ENCODE assay signal across 8 cellular contexts in the genomic region with DNA sequence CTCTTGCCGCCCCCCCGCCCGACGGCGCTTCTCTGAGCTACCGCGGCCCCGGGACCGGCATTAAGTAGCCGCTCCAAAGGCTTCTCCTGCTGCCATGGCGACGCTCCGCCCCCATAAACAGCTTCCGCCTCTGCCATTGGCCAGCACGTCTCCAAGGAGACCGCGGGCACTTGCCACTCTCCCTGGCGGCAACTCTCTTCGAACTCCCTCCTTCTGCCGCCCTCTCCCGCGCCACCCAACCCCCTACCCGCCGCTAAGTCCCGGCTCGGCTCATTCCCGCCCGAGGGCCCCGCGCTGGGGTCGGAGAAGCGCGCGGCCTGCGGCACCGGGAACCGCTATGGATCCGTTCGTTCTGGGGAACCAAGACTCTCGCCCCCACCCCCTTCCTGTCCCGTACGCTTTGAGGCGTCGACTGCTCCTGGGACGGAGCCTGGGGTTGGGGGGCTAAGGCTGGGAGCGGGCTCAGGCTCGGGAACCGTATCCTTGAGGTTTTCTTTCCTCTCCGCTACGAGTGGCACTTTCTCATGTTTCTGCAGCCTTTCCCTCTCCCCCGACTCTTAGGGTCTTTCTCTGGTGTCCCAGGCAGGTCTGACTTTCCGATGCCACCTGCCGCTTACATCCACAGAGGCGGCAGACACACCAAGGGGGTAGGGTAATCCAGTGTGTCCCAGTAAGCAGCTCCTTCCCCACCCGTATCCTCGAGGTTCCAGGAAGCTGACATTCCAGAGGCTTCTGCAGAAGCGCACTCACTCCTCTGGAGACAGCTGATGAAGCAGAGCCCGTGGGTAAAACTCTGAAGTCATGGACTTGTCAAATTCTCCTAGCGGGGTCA. TPM values are rescaled to one million over a fixed set of nuclear protein-coding genes. Genes with fewer than 3 reads are reported as not detected.
DNase-seq lines count a peak whose midpoint lies in the region; ATAC-seq and TF ChIP-seq lines count a peak whose summit lies in the region.

A gene with protein sequence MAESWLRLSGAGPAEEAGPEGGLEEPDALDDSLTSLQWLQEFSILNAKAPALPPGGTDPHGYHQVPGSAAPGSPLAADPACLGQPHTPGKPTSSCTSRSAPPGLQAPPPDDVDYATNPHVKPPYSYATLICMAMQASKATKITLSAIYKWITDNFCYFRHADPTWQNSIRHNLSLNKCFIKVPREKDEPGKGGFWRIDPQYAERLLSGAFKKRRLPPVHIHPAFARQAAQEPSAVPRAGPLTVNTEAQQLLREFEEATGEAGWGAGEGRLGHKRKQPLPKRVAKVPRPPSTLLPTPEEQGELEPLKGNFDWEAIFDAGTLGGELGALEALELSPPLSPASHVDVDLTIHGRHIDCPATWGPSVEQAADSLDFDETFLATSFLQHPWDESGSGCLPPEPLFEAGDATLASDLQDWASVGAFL (minus strand): TSS at position 34 of the 832 bp plus-strand sequence. CDS start 850 bp downstream, outside the sequence.

- peak within 1 kb of the TSS; percentile 25 for H3K9ac ChIP-seq in H9 (ENCODE audit: extremely low read depth, insufficient read length, low read length)

- TF ChIP-seq CTCF in H9 (conservative IDR thresholded peaks at IDR 0.05) (no peak), osteoblast (IDR thresholded peaks at IDR 0.05; ENCODE audit: extremely low read depth, low read depth, low read length) (no peak), suprapubic skin (IDR thresholded peaks at IDR 0.05) (no peak)

- TF ChIP-seq POLR2A in suprapubic skin (IDR thresholded peaks at IDR 0.05), result no peak

- no peaks in the 10 kb centered on the region for H3K36me3 Mint-ChIP-seq in H9 (ENCODE audit: insufficient read depth in 1 of 3, low read depth in 3 of 3)
- H3K36me3 Mint-ChIP-seq in activated naive CD4-positive, alpha-beta T cell treated with anti-CD3 and anti-CD28 coated beads, Interleukin-2, amount 50 U/mL, for 24 hours, result no peaks in the 10 kb centered on the region

- H4K5ac ChIP-seq in H9 (ENCODE audit: insufficient read length, low read depth, low read length), result no peak within 1 kb of the TSS

- 0 out of 2 replicates have a peak within 1 kb of the TSS, but pooled peaks have one; percentile 40 for H3K14ac ChIP-seq in H9 (ENCODE audit: insufficient read depth, low read length)

- peaks cover 91% of the 10 kb centered on the region for H3K27me3 Mint-ChIP-seq in H9 (ENCODE audit: low read depth)
- H3K27me3 Mint-ChIP-seq in activated naive CD4-positive, alpha-beta T cell treated with anti-CD3 and anti-CD28 coated beads, Interleukin-2, amount 50 U/mL, for 24 hours, result no peaks in the 10 kb centered on the region

- H2AK5ac ChIP-seq in H9 (ENCODE audit: insufficient read length, low read length), result no peak within 1 kb of the TSS

- H4K91ac ChIP-seq in H9 (ENCODE audit: insufficient read length, low read depth, low read length), result no peak within 1 kb of the TSS

- no peak within 1 kb of the TSS for H4K8ac ChIP-seq in H9 (replicated peaks; ENCODE audit: insufficient read length, low read depth, low read length)

- peaks cover 0 to 1% of the 10 kb centered on the region in 2 experiments; a peak in 2 of 5 replicates for H3K9me3 Mint-ChIP-seq in H9
- H3K9me3 Mint-ChIP-seq in activated naive CD4-positive, alpha-beta T cell treated with anti-CD3 and anti-CD28 coated beads, Interleukin-2, amount 50 U/mL, for 24 hours, result no peaks in the 10 kb centered on the region

- H3K27ac Mint-ChIP-seq in H9, result peak within 1 kb of the TSS in 1 of 3 experiments; percentile 28; a peak in 1 of 7 replicates
- peak within 1 kb of the TSS; percentile 37 for H3K27ac Mint-ChIP-seq in activated naive CD4-positive, alpha-beta T cell treated with anti-CD3 and anti-CD28 coated beads, Interleukin-2, amount 50 U/mL, for 24 hours

- H2BK12ac ChIP-seq in H9 (ENCODE audit: insufficient read length, low read depth, low read length), result no peak within 1 kb of the TSS

- no peak within 1 kb of the TSS for H3K56ac ChIP-seq in H9 (ENCODE audit: insufficient read length, low read depth, low read length)

- H3K79me1 ChIP-seq in H9 (ENCODE audit: insufficient read depth, low read depth, low read length, poor library complexity, severe bottlenecking), result no peaks in the 10 kb centered on the region

- H3K4me2 ChIP-seq in H9 (ENCODE audit: insufficient read depth, insufficient read length, low read length) (peak within 1 kb of the TSS; percentile 84), osteoblast (ENCODE audit: insufficient read depth, low read length) (peak within 1 kb of the TSS; percentile 91)

- no peak within 1 kb of the TSS for H2AFZ ChIP-seq in H9 (ENCODE audit: low read length)
- peak within 1 kb of the TSS; percentile 96 for H2AFZ ChIP-seq in osteoblast (ENCODE audit: low read length)

- TF ChIP-seq EP300 in suprapubic skin (IDR thresholded peaks at IDR 0.05), result no peak

- no peak within 1 kb of the TSS for H2BK5ac ChIP-seq in H9 (ENCODE audit: insufficient read length, low read length)

- no peak within 1 kb of the TSS for H2BK120ac ChIP-seq in H9 (ENCODE audit: low read depth, low read length, poor library complexity, severe bottlenecking)

- no peaks in the 10 kb centered on the region for H3K79me2 ChIP-seq in H9 (ENCODE audit: insufficient read depth, low read length)
- no peaks in the 10 kb centered on the region for H3K79me2 ChIP-seq in osteoblast (ENCODE audit: insufficient read depth, low read length)

- H3K4me3 ChIP-seq in osteoblast (ENCODE audit: insufficient read depth, low read length) (peak within 1 kb of the TSS; percentile 77), suprapubic skin (peak within 1 kb of the TSS; percentile 53)

- no peaks in the 10 kb centered on the region for H4K20me1 ChIP-seq in H9 (ENCODE audit: control insufficient read depth, insufficient read depth, insufficient read length)
- no peaks in the 10 kb centered on the region for H4K20me1 ChIP-seq in osteoblast (ENCODE audit: insufficient read depth, low read length)

- H3K18ac ChIP-seq in H9 (ENCODE audit: insufficient read length, low read depth, low read length), result no peak within 1 kb of the TSS

- H3K36me3 ChIP-seq in osteoblast (ENCODE audit: insufficient read depth, low read length) (no peaks in the 10 kb centered on the region), suprapubic skin (no peaks in the 10 kb centered on the region)

- H3K9me3 ChIP-seq in H9 (ENCODE audit: control insufficient read depth, low read depth, low read length) (no peaks in the 10 kb centered on the region), osteoblast (ENCODE audit: low read depth, low read length) (no peaks in the 10 kb centered on the region), suprapubic skin (no peaks in the 10 kb centered on the region)

- intact Hi-C loops in head of caudate nucleus (cut with DNase I), result no loop called here

- H3K27ac ChIP-seq in H9 (ENCODE audit: insufficient read length, low read depth, low read length) (no peak within 1 kb of the TSS), osteoblast (ENCODE audit: low read depth, low read length) (no peak within 1 kb of the TSS), suprapubic skin (no peak within 1 kb of the TSS)

- no peak within 1 kb of the TSS for H3K23ac ChIP-seq in H9 (ENCODE audit: insufficient read length, low read depth, low read length)

- peaks cover 37% of the 10 kb centered on the region for H3K23me2 ChIP-seq in H9 (ENCODE audit: insufficient read length, low read depth, low read length, poor library complexity, severe bottlenecking)

- H3K27me3 ChIP-seq in H9 (ENCODE audit: insufficient read depth, low read length) (peaks cover 41% of the 10 kb centered on the region), osteoblast (ENCODE audit: insufficient read depth, low read length) (peaks cover 54% of the 10 kb centered on the region), suprapubic skin (peaks cover 42% of the 10 kb centered on the region)

- H3K4me3 Mint-ChIP-seq in H9, result peak within 1 kb of the TSS; percentile 60 to 86
- H3K4me3 Mint-ChIP-seq in activated naive CD4-positive, alpha-beta T cell treated with anti-CD3 and anti-CD28 coated beads, Interleukin-2, amount 50 U/mL, for 24 hours, result peak within 1 kb of the TSS; percentile 76

- H3T11ph ChIP-seq in H9 (ENCODE audit: low read length), result no peak within 1 kb of the TSS

- peak; percentile 96 for ATAC-seq in SK-N-SH treated with all-trans-retinoic acid at 6 μM for 48 hours

- no peak within 1 kb of the TSS for H2BK15ac ChIP-seq in H9 (ENCODE audit: low read depth, low read length)

- peaks cover 69 to 76% of the 10 kb centered on the region in 2 experiments for H3K4me1 Mint-ChIP-seq in H9
- H3K4me1 Mint-ChIP-seq in activated naive CD4-positive, alpha-beta T cell treated with anti-CD3 and anti-CD28 coated beads, Interleukin-2, amount 50 U/mL, for 24 hours, result peaks cover 55% of the 10 kb centered on the region

- no peak within 1 kb of the TSS for H2BK20ac ChIP-seq in H9 (ENCODE audit: low read depth, low read length, poor library complexity, severe bottlenecking)

- peaks cover 27% of the 10 kb centered on the region for H3K4me1 ChIP-seq in H9 (ENCODE audit: insufficient read depth, low read length)
- peaks cover 5% of the 10 kb centered on the region for H3K4me1 ChIP-seq in osteoblast (ENCODE audit: insufficient read depth, low read length)
- peaks cover 42% of the 10 kb centered on the region for H3K4me1 ChIP-seq in suprapubic skin

- H3K4ac ChIP-seq in H9 (ENCODE audit: low read depth, low read length), result no peak within 1 kb of the TSS

- DNase-seq in DMS 273 (lab: John Stamatoyannopoulos, UW; ENCODE audit: unreplicated experiment), result peak; percentile 98
- DNase-seq in H9, result peak; percentile 99
- DNase-seq in NCI-H1092 (lab: John Stamatoyannopoulos, UW), result peak; percentile 93
- peak; percentile 83 to 96 (median 93) for DNase-seq in head of caudate nucleus
- peak; percentile 100 for DNase-seq in osteoblast (ENCODE audit: insufficient read length, low spot score, missing footprints)
- peak in 1 of 2 donors; percentile 88 for DNase-seq in suprapubic skin (ENCODE audit: low spot score in 2 of 2)

- no CpG with 5 or more reads among the region's 59 CpGs for WGBS in H9 (ENCODE audit: extremely low coverage, insufficient read length, low lambda C conversion rate)
- 7% methylated on average over 47 of the region's 59 CpGs for WGBS in suprapubic skin

TF ChIP-seq in SK-N-SH treated with all-trans-retinoic acid at 6 μM for 48 hours, 23 proteins besides CTCF, POLR2A, EP300 and RAD21 (continues in another document):
- TF ChIP-seq, protein P1, sequence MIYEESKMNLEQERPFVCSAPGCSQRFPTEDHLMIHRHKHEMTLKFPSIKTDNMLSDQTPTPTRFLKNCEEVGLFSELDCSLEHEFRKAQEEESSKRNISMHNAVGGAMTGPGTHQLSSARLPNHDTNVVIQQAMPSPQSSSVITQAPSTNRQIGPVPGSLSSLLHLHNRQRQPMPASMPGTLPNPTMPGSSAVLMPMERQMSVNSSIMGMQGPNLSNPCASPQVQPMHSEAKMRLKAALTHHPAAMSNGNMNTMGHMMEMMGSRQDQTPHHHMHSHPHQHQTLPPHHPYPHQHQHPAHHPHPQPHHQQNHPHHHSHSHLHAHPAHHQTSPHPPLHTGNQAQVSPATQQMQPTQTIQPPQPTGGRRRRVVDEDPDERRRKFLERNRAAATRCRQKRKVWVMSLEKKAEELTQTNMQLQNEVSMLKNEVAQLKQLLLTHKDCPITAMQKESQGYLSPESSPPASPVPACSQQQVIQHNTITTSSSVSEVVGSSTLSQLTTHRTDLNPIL (CRISPR knock-in tag; IDR thresholded peaks at IDR 0.05; ENCODE audit: low read depth), result no peak
- TF ChIP-seq ZFP3 (CRISPR knock-in tag; IDR thresholded peaks at IDR 0.05) (no peak), ZFP30 (CRISPR knock-in tag; IDR thresholded peaks at IDR 0.05) (no peak)

RNA-seq across cellular contexts. Expression of the gene that starts here (rescaled TPM):
- total RNA-seq in H9 (2021) (3.7 and 4.0 TPM in 2 replicates), osteoblast (not detected in 2 replicates), suprapubic skin (1 to 10 TPM; 2.1 to 3.6 (median 2.9) TPM)

Comparison
In these comparisons a context has a peak if more than half of its experiments do, and no peak if none do; other contexts are left out.
1. Peak in DNase-seq, H3K4me3 ChIP-seq and H3K4me2 ChIP-seq in osteoblast; RNA of the gene not detected or under 1 TPM.